10 cellular contexts compared by ENCODE assay signal in genomic region chr2:174605687-174606086, GRCh38. TPM values are rescaled to one million over a fixed set of nuclear protein-coding genes. Genes with fewer than 3 reads are reported as not detected.
DNase-seq lines count a peak whose midpoint lies in the region; ATAC-seq and TF ChIP-seq lines count a peak whose summit lies in the region.
"Had no signal": no experiment of that assay in that cellular context is flagged by ENCODE, and none has a peak within 500 bp of the region (broad histone marks: within the 10 kb centered on the region; RNA-seq: fewer than 3 reads in every experiment).

No MANE protein-coding gene starts in this region.

- TF ChIP-seq CTCF in GM12874 (IDR thresholded peaks at IDR 0.05; ENCODE audit: insufficient read depth, low read depth, low read length) (peak; percentile 46; the same call in 1 of the 2 replicates), fibroblast of the aortic adventitia (IDR thresholded peaks at IDR 0.05; ENCODE audit: insufficient read depth, low read length) (peak; percentile 88)

- H3K4me1 ChIP-seq in ACC112 (ENCODE audit: control insufficient read depth, insufficient read depth, low read length, unreplicated experiment), result peaks cover 45% of the 10 kb centered on the region

- no peaks in the 10 kb centered on the region for H3K9me3 ChIP-seq in T-helper 17 cell (ENCODE audit: control insufficient read depth, low read length, poor library complexity, severe bottlenecking)
- H3K9me3 ChIP-seq: heart left ventricle had no signal

- no peak for ATAC-seq in T-helper 17 cell
- ATAC-seq in HG02642 (IDR thresholded peaks at IDR 0.05; ENCODE audit: poor library complexity, unreplicated experiment), result no peak
- no peak for ATAC-seq in HG02763 (IDR thresholded peaks at IDR 0.05; ENCODE audit: unreplicated experiment)

- H3K4me3 ChIP-seq in ACC112 (ENCODE audit: low read depth, low read length) (0 out of 2 replicates have a peak overlapping the region, but pooled peaks have one; percentile 17), fibroblast of the aortic adventitia (ENCODE audit: low read depth, low read length) (no peak overlapping the region)
- H3K4me3 ChIP-seq: heart left ventricle had no signal

- no peaks in the 10 kb centered on the region for H3K27me3 ChIP-seq in ACC112 (ENCODE audit: insufficient read depth, low read length)
- H3K27me3 ChIP-seq: heart left ventricle had no signal

- peak overlapping the region; percentile 48 for H2AFZ ChIP-seq in ACC112 (ENCODE audit: low read length, unreplicated experiment)

- no peak for DNase-seq in T-helper 17 cell
- DNase-seq in fibroblast of the aortic adventitia (ENCODE audit: low read depth), result peak; percentile 68
- no peak for DNase-seq in effector CD8-positive, alpha-beta T cell (lab: John Stamatoyannopoulos, UW)
- no peak for DNase-seq in UCSD-AML1 (lab: John Stamatoyannopoulos, UW; ENCODE audit: unreplicated experiment)
- DNase-seq: heart left ventricle, NCI-H748 treated with DMSO at 0.1 percent for 48 hours had no signal

- peak overlapping the region; percentile 92 for H3K27ac ChIP-seq in ACC112 (ENCODE audit: low read depth, low read length)

- H3K4me3 Mint-ChIP-seq in T-helper 17 cell, result no peak overlapping the region

- no peaks in the 10 kb centered on the region for H3K27me3 Mint-ChIP-seq in T-helper 17 cell

- H3K27ac Mint-ChIP-seq in T-helper 17 cell, result peak overlapping the region; percentile 98

- no peaks in the 10 kb centered on the region for H3K36me3 ChIP-seq in ACC112 (ENCODE audit: insufficient read depth, low read length)

- H3K79me2 ChIP-seq in ACC112 (ENCODE audit: control insufficient read depth, insufficient read depth, low read length, unreplicated experiment), result peaks cover 3% of the 10 kb centered on the region

- peaks cover 4% of the 10 kb centered on the region for H3K36me3 Mint-ChIP-seq in T-helper 17 cell (ENCODE audit: low read depth)

- H3K4me1 Mint-ChIP-seq in T-helper 17 cell, result peaks cover 65% of the 10 kb centered on the region

RNA-seq across cellular contexts. Expression of gene WIPF1, which starts 8.1 kb away (rescaled TPM):
- 100 to 1,000 TPM; 368 to 424 TPM for total RNA-seq in T-helper 17 cell
- 20.5 and 24.6 TPM in 2 replicates for total RNA-seq in fibroblast of the aortic adventitia (ENCODE audit: low replicate concordance)

Comparison
In these comparisons a context has a peak if more than half of its experiments do, and no peak if none do; other contexts are left out.
1. RNA of gene WIPF1, which starts 8.1 kb away (total RNA-seq): 368 to 424 TPM in T-helper 17 cell; 20.5 to 24.6 TPM in fibroblast of the aortic adventitia; every median in the first group is over 10 times any median in the second.